1 cellular context compared by ENCODE assay signal in the genomic region with DNA sequence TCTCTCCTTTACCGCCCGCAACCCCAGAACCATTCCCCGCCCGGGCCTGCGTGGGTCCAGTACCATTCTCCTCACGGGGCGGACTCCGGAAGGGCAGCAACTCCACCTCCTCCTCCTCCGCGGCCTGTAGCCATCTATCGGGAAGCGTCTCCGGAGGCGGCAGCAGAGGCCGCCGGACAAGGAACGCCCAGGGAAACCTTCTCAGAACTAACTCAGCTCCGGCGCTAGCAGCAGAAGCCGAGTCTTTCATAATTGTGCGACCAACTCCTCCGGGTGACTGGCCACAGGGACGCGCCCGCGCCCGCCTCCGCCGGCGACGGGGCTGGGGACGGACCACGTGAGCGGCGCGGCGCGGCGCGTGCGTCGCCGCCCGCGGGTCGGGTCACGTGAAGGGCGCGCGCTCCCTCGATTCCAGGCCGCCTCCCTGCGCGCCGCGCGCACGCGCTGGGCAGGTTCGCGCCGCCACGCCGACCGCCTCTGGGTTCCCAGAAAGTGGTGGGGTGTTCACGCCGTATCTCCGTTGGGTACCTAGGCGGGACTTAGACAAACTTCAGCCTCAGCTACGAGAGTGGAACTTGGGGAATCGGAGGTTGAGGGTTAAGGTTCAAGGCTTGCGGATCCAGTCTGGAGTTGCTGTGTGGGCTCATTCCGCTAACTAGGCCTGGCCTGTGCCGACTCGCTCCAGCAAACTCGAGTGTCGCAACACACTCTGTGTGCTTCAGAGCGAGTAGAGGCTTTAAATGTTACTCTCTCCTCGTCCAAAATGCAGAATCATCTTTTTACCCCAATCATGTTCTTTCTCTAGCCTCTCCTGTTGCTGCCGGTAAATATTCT.
TF ChIP-seq lines count a peak whose summit lies in the region.

TSS of gene TRPM7 (minus strand) at position 330 of the 834 bp plus-strand sequence. CDS start at position 66, 264 bp downstream.

TF ChIP-seq in K562, 482 proteins besides CTCF, POLR2A, EP300 and RAD21 (continued from another document and continues in another):
- TF ChIP-seq ZBTB7A (IDR thresholded peaks at IDR 0.05; ENCODE audit: borderline replicate concordance, control insufficient read depth, low read depth, low read length) = no peak
- TF ChIP-seq RNF2 (IDR thresholded peaks at IDR 0.05) = no peak; the same call in 1 of the 2 replicates
- TF ChIP-seq, protein P1, sequence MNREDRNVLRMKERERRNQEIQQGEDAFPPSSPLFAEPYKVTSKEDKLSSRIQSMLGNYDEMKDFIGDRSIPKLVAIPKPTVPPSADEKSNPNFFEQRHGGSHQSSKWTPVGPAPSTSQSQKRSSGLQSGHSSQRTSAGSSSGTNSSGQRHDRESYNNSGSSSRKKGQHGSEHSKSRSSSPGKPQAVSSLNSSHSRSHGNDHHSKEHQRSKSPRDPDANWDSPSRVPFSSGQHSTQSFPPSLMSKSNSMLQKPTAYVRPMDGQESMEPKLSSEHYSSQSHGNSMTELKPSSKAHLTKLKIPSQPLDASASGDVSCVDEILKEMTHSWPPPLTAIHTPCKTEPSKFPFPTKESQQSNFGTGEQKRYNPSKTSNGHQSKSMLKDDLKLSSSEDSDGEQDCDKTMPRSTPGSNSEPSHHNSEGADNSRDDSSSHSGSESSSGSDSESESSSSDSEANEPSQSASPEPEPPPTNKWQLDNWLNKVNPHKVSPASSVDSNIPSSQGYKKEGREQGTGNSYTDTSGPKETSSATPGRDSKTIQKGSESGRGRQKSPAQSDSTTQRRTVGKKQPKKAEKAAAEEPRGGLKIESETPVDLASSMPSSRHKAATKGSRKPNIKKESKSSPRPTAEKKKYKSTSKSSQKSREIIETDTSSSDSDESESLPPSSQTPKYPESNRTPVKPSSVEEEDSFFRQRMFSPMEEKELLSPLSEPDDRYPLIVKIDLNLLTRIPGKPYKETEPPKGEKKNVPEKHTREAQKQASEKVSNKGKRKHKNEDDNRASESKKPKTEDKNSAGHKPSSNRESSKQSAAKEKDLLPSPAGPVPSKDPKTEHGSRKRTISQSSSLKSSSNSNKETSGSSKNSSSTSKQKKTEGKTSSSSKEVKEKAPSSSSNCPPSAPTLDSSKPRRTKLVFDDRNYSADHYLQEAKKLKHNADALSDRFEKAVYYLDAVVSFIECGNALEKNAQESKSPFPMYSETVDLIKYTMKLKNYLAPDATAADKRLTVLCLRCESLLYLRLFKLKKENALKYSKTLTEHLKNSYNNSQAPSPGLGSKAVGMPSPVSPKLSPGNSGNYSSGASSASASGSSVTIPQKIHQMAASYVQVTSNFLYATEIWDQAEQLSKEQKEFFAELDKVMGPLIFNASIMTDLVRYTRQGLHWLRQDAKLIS (CRISPR knock-in tag; IDR thresholded peaks at IDR 0.05) = no peak; the same call in 1 of the 2 replicates
- no peak for TF ChIP-seq NFIX (CRISPR knock-in tag; IDR thresholded peaks at IDR 0.05; ENCODE audit: low read depth)
- TF ChIP-seq SREBF2 (CRISPR knock-in tag; IDR thresholded peaks at IDR 0.05) = no peak
- 0 out of 2 replicates have a peak, but pooled peaks have one; percentile 35 for TF ChIP-seq ZNF212 (CRISPR knock-in tag; IDR thresholded peaks at IDR 0.05)
- peak; percentile 37; the same call in 1 of the 2 replicates for TF ChIP-seq SMARCA4 (IDR thresholded peaks at IDR 0.05)
- TF ChIP-seq FOSL1 (tag; conservative IDR thresholded peaks at IDR 0.05) = peak; percentile 57; the same call in 1 of the 2 replicates
- TF ChIP-seq FOXA1 (IDR thresholded peaks at IDR 0.05; ENCODE audit: borderline replicate concordance) = no peak
- TF ChIP-seq ZNF3 (CRISPR knock-in tag; IDR thresholded peaks at IDR 0.05) = no peak
- TF ChIP-seq, protein P2, sequence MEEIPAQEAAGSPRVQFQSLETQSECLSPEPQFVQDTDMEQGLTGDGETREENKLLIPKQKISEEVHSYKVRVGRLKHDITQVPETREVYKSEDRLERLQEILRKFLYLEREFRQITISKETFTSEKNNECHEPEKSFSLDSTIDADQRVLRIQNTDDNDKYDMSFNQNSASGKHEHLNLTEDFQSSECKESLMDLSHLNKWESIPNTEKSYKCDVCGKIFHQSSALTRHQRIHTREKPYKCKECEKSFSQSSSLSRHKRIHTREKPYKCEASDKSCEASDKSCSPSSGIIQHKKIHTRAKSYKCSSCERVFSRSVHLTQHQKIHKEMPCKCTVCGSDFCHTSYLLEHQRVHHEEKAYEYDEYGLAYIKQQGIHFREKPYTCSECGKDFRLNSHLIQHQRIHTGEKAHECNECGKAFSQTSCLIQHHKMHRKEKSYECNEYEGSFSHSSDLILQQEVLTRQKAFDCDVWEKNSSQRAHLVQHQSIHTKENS (CRISPR knock-in tag; IDR thresholded peaks at IDR 0.05) = no peak
- TF ChIP-seq HSF4 (CRISPR knock-in tag; IDR thresholded peaks at IDR 0.05; ENCODE audit: borderline replicate concordance) = no peak
- no peak for TF ChIP-seq GATA2 (CRISPR knock-in tag; IDR thresholded peaks at IDR 0.05)
- TF ChIP-seq, protein P3, sequence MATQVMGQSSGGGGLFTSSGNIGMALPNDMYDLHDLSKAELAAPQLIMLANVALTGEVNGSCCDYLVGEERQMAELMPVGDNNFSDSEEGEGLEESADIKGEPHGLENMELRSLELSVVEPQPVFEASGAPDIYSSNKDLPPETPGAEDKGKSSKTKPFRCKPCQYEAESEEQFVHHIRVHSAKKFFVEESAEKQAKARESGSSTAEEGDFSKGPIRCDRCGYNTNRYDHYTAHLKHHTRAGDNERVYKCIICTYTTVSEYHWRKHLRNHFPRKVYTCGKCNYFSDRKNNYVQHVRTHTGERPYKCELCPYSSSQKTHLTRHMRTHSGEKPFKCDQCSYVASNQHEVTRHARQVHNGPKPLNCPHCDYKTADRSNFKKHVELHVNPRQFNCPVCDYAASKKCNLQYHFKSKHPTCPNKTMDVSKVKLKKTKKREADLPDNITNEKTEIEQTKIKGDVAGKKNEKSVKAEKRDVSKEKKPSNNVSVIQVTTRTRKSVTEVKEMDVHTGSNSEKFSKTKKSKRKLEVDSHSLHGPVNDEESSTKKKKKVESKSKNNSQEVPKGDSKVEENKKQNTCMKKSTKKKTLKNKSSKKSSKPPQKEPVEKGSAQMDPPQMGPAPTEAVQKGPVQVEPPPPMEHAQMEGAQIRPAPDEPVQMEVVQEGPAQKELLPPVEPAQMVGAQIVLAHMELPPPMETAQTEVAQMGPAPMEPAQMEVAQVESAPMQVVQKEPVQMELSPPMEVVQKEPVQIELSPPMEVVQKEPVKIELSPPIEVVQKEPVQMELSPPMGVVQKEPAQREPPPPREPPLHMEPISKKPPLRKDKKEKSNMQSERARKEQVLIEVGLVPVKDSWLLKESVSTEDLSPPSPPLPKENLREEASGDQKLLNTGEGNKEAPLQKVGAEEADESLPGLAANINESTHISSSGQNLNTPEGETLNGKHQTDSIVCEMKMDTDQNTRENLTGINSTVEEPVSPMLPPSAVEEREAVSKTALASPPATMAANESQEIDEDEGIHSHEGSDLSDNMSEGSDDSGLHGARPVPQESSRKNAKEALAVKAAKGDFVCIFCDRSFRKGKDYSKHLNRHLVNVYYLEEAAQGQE (CRISPR knock-in tag; IDR thresholded peaks at IDR 0.05; ENCODE audit: low read depth) = peak; percentile 36; the same call in 1 of the 2 replicates
- no peak for TF ChIP-seq MCM5 (IDR thresholded peaks at IDR 0.05; ENCODE audit: low read depth)
- peak; percentile 32 for TF ChIP-seq NEUROD1 (IDR thresholded peaks at IDR 0.05; ENCODE audit: borderline replicate concordance, low read depth, low read length, partially characterized antibody)
- TF ChIP-seq NR3C1 (CRISPR knock-in tag; IDR thresholded peaks at IDR 0.05) = peak; percentile 87; the same call in 1 of the 2 replicates
- no peak for TF ChIP-seq ZBTB49 (CRISPR knock-in tag; IDR thresholded peaks at IDR 0.05; ENCODE audit: borderline replicate concordance)
- no peak for TF ChIP-seq SOX6 (IDR thresholded peaks at IDR 0.05)
- no peak for TF ChIP-seq GTF2A2 (tag; IDR thresholded peaks at IDR 0.05)
- TF ChIP-seq, protein P4, sequence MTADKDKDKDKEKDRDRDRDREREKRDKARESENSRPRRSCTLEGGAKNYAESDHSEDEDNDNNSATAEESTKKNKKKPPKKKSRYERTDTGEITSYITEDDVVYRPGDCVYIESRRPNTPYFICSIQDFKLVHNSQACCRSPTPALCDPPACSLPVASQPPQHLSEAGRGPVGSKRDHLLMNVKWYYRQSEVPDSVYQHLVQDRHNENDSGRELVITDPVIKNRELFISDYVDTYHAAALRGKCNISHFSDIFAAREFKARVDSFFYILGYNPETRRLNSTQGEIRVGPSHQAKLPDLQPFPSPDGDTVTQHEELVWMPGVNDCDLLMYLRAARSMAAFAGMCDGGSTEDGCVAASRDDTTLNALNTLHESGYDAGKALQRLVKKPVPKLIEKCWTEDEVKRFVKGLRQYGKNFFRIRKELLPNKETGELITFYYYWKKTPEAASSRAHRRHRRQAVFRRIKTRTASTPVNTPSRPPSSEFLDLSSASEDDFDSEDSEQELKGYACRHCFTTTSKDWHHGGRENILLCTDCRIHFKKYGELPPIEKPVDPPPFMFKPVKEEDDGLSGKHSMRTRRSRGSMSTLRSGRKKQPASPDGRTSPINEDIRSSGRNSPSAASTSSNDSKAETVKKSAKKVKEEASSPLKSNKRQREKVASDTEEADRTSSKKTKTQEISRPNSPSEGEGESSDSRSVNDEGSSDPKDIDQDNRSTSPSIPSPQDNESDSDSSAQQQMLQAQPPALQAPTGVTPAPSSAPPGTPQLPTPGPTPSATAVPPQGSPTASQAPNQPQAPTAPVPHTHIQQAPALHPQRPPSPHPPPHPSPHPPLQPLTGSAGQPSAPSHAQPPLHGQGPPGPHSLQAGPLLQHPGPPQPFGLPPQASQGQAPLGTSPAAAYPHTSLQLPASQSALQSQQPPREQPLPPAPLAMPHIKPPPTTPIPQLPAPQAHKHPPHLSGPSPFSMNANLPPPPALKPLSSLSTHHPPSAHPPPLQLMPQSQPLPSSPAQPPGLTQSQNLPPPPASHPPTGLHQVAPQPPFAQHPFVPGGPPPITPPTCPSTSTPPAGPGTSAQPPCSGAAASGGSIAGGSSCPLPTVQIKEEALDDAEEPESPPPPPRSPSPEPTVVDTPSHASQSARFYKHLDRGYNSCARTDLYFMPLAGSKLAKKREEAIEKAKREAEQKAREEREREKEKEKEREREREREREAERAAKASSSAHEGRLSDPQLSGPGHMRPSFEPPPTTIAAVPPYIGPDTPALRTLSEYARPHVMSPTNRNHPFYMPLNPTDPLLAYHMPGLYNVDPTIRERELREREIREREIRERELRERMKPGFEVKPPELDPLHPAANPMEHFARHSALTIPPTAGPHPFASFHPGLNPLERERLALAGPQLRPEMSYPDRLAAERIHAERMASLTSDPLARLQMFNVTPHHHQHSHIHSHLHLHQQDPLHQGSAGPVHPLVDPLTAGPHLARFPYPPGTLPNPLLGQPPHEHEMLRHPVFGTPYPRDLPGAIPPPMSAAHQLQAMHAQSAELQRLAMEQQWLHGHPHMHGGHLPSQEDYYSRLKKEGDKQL (CRISPR knock-in tag; IDR thresholded peaks at IDR 0.05; ENCODE audit: borderline replicate concordance) = no peak
- no peak for TF ChIP-seq SRF (CRISPR knock-in tag; IDR thresholded peaks at IDR 0.05)
- no peak for TF ChIP-seq KLF16 (IDR thresholded peaks at IDR 0.05)
- no peak for TF ChIP-seq TEAD2 (tag; IDR thresholded peaks at IDR 0.05)
- TF ChIP-seq, protein P5, sequence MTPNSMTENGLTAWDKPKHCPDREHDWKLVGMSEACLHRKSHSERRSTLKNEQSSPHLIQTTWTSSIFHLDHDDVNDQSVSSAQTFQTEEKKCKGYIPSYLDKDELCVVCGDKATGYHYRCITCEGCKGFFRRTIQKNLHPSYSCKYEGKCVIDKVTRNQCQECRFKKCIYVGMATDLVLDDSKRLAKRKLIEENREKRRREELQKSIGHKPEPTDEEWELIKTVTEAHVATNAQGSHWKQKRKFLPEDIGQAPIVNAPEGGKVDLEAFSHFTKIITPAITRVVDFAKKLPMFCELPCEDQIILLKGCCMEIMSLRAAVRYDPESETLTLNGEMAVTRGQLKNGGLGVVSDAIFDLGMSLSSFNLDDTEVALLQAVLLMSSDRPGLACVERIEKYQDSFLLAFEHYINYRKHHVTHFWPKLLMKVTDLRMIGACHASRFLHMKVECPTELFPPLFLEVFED (CRISPR knock-in tag; conservative IDR thresholded peaks at IDR 0.05) = no peak
- no peak for TF ChIP-seq ZNF436 (CRISPR knock-in tag; IDR thresholded peaks at IDR 0.05)
- TF ChIP-seq SAFB2 (IDR thresholded peaks at IDR 0.05; ENCODE audit: borderline replicate concordance, low read depth, low read length, severe bottlenecking) = no peak
- TF ChIP-seq ATF6 (CRISPR knock-in tag; IDR thresholded peaks at IDR 0.05) = no peak
